Comparison of ENCODE assay signal across 7 cellular contexts in genomic region chr2:169131587-169132512, GRCh38.
DNase-seq lines count a peak whose midpoint lies in the region; ATAC-seq and TF ChIP-seq lines count a peak whose summit lies in the region.

No MANE protein-coding gene starts in this region.

- no peaks in the 10 kb centered on the region for H3K4me1 ChIP-seq in ovary (ENCODE audit: insufficient read depth)

- no peaks in the 10 kb centered on the region for H3K9me3 ChIP-seq in ovary

- no peak overlapping the region for H3K4me3 ChIP-seq in Jurkat, Clone E6-1 (ENCODE audit: low read length)
- no peak overlapping the region for H3K4me3 ChIP-seq in fibroblast of the aortic adventitia (ENCODE audit: low read depth, low read length)
- no peak overlapping the region for H3K4me3 ChIP-seq in ovary

- TF ChIP-seq POLR2A in ovary (IDR thresholded peaks at IDR 0.05): no peak

- no peaks in the 10 kb centered on the region for H3K36me3 ChIP-seq in ovary

- ATAC-seq in GM21360 (IDR thresholded peaks at IDR 0.05; ENCODE audit: unreplicated experiment): peak; percentile 68

- intact Hi-C loops in ovary (cut with DNase I): no loop called here

- DNase-seq in GDM1 (lab: John Stamatoyannopoulos, UW): peak; percentile 13
- DNase-seq in Jurkat, Clone E6-1 (ENCODE audit: low read depth, low spot score): peak; percentile 49
- DNase-seq in SKM-1 (lab: John Stamatoyannopoulos, UW; ENCODE audit: unreplicated experiment): peak; percentile 29
- peak; percentile 67 for DNase-seq in fibroblast of the aortic adventitia (ENCODE audit: low read depth)
- no peak for DNase-seq in ovary
- no peak for DNase-seq in activated effector memory CD4-positive, alpha-beta T cell treated with Interleukin-2 at 50 U/mL for 16 hours

- 30 to 32% (median 31%) methylated on average over 9 of the region's 9 CpGs for WGBS in ovary, 3 donors

- H3K27ac ChIP-seq in ovary: no peak overlapping the region

- TF ChIP-seq EP300 in ovary (IDR thresholded peaks at IDR 0.05): no peak

- no peaks in the 10 kb centered on the region for H3K27me3 ChIP-seq in ovary

- TF ChIP-seq CTCF in fibroblast of the aortic adventitia (IDR thresholded peaks at IDR 0.05; ENCODE audit: insufficient read depth, low read length) (peak; percentile 80), ovary (IDR thresholded peaks at IDR 0.05) (peak; percentile 14 to 60 (median 48))

Comparison
In these comparisons a context has a peak if more than half of its experiments do, and no peak if none do; other contexts are left out.
1. DNase-seq: peak in GDM1 (single experiment), Jurkat, Clone E6-1 (single experiment), SKM-1 (single experiment) and fibroblast of the aortic adventitia (single experiment); none in ovary (0 of 5) and activated effector memory CD4-positive, alpha-beta T cell treated with Interleukin-2 at 50 U/mL for 16 hours (single experiment).